26 cellular contexts compared by ENCODE assay signal in the genomic region with DNA sequence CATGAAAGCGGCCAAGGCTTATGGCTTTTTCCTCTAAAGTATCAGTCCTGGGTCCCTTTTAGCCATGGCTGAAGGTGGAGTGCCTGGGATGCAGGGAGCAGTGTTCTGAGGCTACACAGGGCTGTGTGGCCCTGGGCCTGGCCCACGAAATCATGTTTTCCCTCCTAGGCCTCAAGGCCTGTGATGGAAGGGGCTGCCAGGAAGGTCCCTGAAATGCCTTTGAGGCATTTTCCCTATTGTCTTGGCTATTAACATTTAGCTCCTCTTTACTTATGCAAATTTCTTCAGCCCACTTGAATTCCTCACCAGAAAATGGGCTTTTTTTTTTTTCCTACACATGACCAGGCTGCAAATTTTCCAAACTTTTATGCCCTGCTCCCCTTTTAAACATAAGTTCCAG.
"Had no signal": no experiment of that assay in that cellular context is flagged by ENCODE, and none has a peak within 500 bp of the region (broad histone marks: within the 10 kb centered on the region; RNA-seq: fewer than 3 reads in every experiment).

No MANE protein-coding gene starts in this region.

- H3K27ac ChIP-seq: left lung, lower lobe of right lung, ovary, right atrium auricular region, right lobe of liver, stomach, testis, thyroid gland, transverse colon, upper lobe of right lung had no signal

- ATAC-seq: left colon; left lung; lower lobe of right lung; natural killer cell treated with Interleukin-12 subunit alpha and Interleukin-12 subunit beta and Interleukin-15 and Interleukin-18, amount 100 ng/mL, for 72 hours; right lobe of liver; stimulated activated naive B cell treated with anti-CD40 and anti-IgM and Interleukin-4, amounts not matched to agents 10 μg/mL and 1 μg/mL and 100 μg/mL, for 72 hours; stimulated activated naive CD8-positive, alpha-beta T cell treated with anti-CD3 and anti-CD28 coated beads, Interleukin-15, Interleukin-2, amounts not matched to agents 100 U/mL and 50 U/mL, for 24 hours; upper lobe of right lung had no signal

- H3K4me3 ChIP-seq: left lung, lower lobe of right lung, ovary, right atrium auricular region, right lobe of liver, smooth muscle cell, stomach, testis, thyroid gland, transverse colon, upper lobe of right lung had no signal

- H3K4me3 Mint-ChIP-seq: immature natural killer cell; mesothelial cell of epicardium; naive B cell; natural killer cell treated with Interleukin-12 subunit alpha and Interleukin-12 subunit beta and Interleukin-15 and Interleukin-18, amount 100 ng/mL, for 72 hours; stimulated activated naive B cell treated with anti-CD40 and anti-IgM and Interleukin-4, amounts not matched to agents 10 μg/mL and 1 μg/mL and 100 μg/mL, for 72 hours had no signal

- H3K27ac Mint-ChIP-seq: immature natural killer cell; mesothelial cell of epicardium; naive B cell; natural killer cell treated with Interleukin-12 subunit alpha and Interleukin-12 subunit beta and Interleukin-15 and Interleukin-18, amount 100 ng/mL, for 72 hours; progenitor cell of endocrine pancreas; stimulated activated naive B cell treated with anti-CD40 and anti-IgM and Interleukin-4, amounts not matched to agents 10 μg/mL and 1 μg/mL and 100 μg/mL, for 72 hours had no signal

- H3K9me3 ChIP-seq: left lung, lower lobe of right lung, ovary, right lobe of liver, testis, thyroid gland, transverse colon, upper lobe of right lung had no signal

- H3K4me1 Mint-ChIP-seq: immature natural killer cell; naive B cell; stimulated activated naive B cell treated with anti-CD40 and anti-IgM and Interleukin-4, amounts not matched to agents 10 μg/mL and 1 μg/mL and 100 μg/mL, for 72 hours had no signal

- H3K9me3 Mint-ChIP-seq: natural killer cell treated with Interleukin-12 subunit alpha and Interleukin-12 subunit beta and Interleukin-15 and Interleukin-18, amount 100 ng/mL, for 72 hours had no signal

- H3K36me3 ChIP-seq: left lung, lower lobe of right lung, ovary, right atrium auricular region, right lobe of liver, stomach, thyroid gland, transverse colon, upper lobe of right lung had no signal

- H3K27me3 ChIP-seq: left lung, ovary, right atrium auricular region, stomach, testis, thyroid gland, transverse colon, upper lobe of right lung had no signal

- H3K36me3 Mint-ChIP-seq: immature natural killer cell; naive B cell; natural killer cell treated with Interleukin-12 subunit alpha and Interleukin-12 subunit beta and Interleukin-15 and Interleukin-18, amount 100 ng/mL, for 72 hours; stimulated activated naive B cell treated with anti-CD40 and anti-IgM and Interleukin-4, amounts not matched to agents 10 μg/mL and 1 μg/mL and 100 μg/mL, for 72 hours had no signal

- H3K27me3 Mint-ChIP-seq: naive B cell; natural killer cell treated with Interleukin-12 subunit alpha and Interleukin-12 subunit beta and Interleukin-15 and Interleukin-18, amount 100 ng/mL, for 72 hours; progenitor cell of endocrine pancreas; stimulated activated naive B cell treated with anti-CD40 and anti-IgM and Interleukin-4, amounts not matched to agents 10 μg/mL and 1 μg/mL and 100 μg/mL, for 72 hours had no signal

- DNase-seq: hippocampal formation; immature natural killer cell; left colon; left lung; lower lobe of right lung; mammary epithelial cell; mesenchymal stem cell; naive B cell; ovary; right lobe of liver; stimulated activated CD4-positive, alpha-beta T cell treated with anti-CD3 and anti-CD28 coated beads, Interleukin-12 subunit alpha, Interleukin-12 subunit beta, amount 100 ng/mL, for 4 hours; stimulated activated CD4-positive, alpha-beta T cell treated with anti-CD3 and anti-CD28 coated beads, Interleukin-15, amount 100 ng/mL, for 24 hours; stimulated activated CD4-positive, alpha-beta T cell treated with anti-CD3 and anti-CD28 coated beads, Interleukin-2, amount 100 ng/mL, for 24 hours; stimulated activated CD4-positive, alpha-beta T cell treated with anti-CD3 and anti-CD28 coated beads, Interleukin-4, amount 100 ng/mL, for 1 hour; stimulated activated naive B cell treated with anti-CD40 and anti-IgM and Interleukin-4, amounts not matched to agents 10 μg/mL and 1 μg/mL and 100 μg/mL, for 72 hours; stimulated activated naive CD8-positive, alpha-beta T cell treated with anti-CD3 and anti-CD28 coated beads, Interleukin-15, Interleukin-2, amounts not matched to agents 100 U/mL and 50 U/mL, for 24 hours; stomach; testis; thyroid gland; transverse colon; upper lobe of right lung had no signal

- H3K4me1 ChIP-seq: left lung, lower lobe of right lung, right atrium auricular region, right lobe of liver, stomach, testis, thyroid gland, transverse colon, upper lobe of right lung had no signal

- H3K4me2 ChIP-seq: smooth muscle cell had no signal
